Comparison of ENCODE assay signal across 22 cellular contexts in genomic region chr1:201206152-201206551, GRCh38. TPM values are rescaled to one million over a fixed set of nuclear protein-coding genes. Genes with fewer than 3 reads are reported as not detected.
"Had no signal": no experiment of that assay in that cellular context is flagged by ENCODE, and none has a peak within 500 bp of the region (broad histone marks: within the 10 kb centered on the region; RNA-seq: fewer than 3 reads in every experiment).

No MANE protein-coding gene starts in this region.

- H3K4me1 ChIP-seq: heart left ventricle, left ventricle myocardium inferior, parathyroid adenoma, psoas muscle, uterus had no signal

- ATAC-seq: activated CD8-positive, alpha-beta T cell treated with anti-CD3 and anti-CD28 coated beads for 36 hours; activated naive CD8-positive, alpha-beta T cell treated with anti-CD3 and anti-CD28 coated beads, Interleukin-2, amount 50 U/mL, for 24 hours; esophagus mucosa; mucosa of descending colon; natural killer cell treated with Interleukin-12 subunit alpha and Interleukin-12 subunit beta and Interleukin-15 and Interleukin-18, amount 100 ng/mL, for 72 hours had no signal

- DNase-seq: activated B cell treated with CpG ODN at 0.5 μM for 24 hours; activated CD4-positive, alpha-beta T cell treated with anti-CD3 and anti-CD28 coated beads, Interleukin-2, amount 50 U/mL, for 1 hour; activated CD8-positive, alpha-beta T cell treated with anti-CD3 and anti-CD28 coated beads for 36 hours; activated naive CD8-positive, alpha-beta T cell treated with anti-CD3 and anti-CD28 coated beads, Interleukin-2, amount 50 U/mL, for 24 hours; activated T-cell treated with anti-CD3 and anti-CD28 coated beads, Interleukin-2, amount 50 U/mL, for 48 hours; endodermal cell; heart left ventricle; left ventricle myocardium inferior; mucosa of descending colon; psoas muscle; right cardiac atrium; stimulated activated CD4-positive, alpha-beta T cell treated with anti-CD3 and anti-CD28 coated beads, Interleukin-4, amount 100 ng/mL, for 1 hour; trophoblast cell; uterus had no signal

- H3K79me2 ChIP-seq: parathyroid adenoma had no signal

- H3K27ac ChIP-seq: heart left ventricle, left ventricle myocardium inferior, parathyroid adenoma, psoas muscle, thoracic aorta, uterus had no signal

- H3K9me3 ChIP-seq: heart left ventricle, left ventricle myocardium inferior, mucosa of descending colon, psoas muscle, thoracic aorta, uterus had no signal

- H3K4me3 ChIP-seq: heart left ventricle, left ventricle myocardium inferior, lung, mucosa of descending colon, psoas muscle, thoracic aorta, uterus had no signal

- H2AFZ ChIP-seq: parathyroid adenoma had no signal

- H3K36me3 ChIP-seq: heart left ventricle, left ventricle myocardium inferior, thoracic aorta, uterus had no signal

- H3K9ac ChIP-seq: parathyroid adenoma had no signal

- H3K27me3 ChIP-seq: uterus had no signal

RNA-seq across cellular contexts. Expression of gene IGFN1, which starts 15.5 kb away (rescaled TPM):
- total RNA-seq: activated B cell treated with CpG ODN at 0.5 μM for 24 hours; activated CD8-positive, alpha-beta T cell treated with anti-CD3 and anti-CD28 coated beads for 36 hours; activated T-helper 2 cell treated with anti-CD3 and anti-CD28 coated beads, Interferon-gamma antibody, Interleukin-2, Interleukin-4, amounts not matched to agents 10 μg/mL and 5 μg/mL and 100 μg/mL, durations not matched to agents 14 hours and 24 hours and 36 hours; endodermal cell; left ventricle myocardium inferior; mesenteric fat pad; natural killer cell treated with Interleukin-12 subunit alpha and Interleukin-12 subunit beta and Interleukin-15 and Interleukin-18, amount 100 ng/mL, for 72 hours; subcutaneous adipose tissue; thoracic aorta had no signal
